Comparison of ENCODE assay signal across 21 cellular contexts in genomic region chr11:83056204-83056603, GRCh38. TPM values are rescaled to one million over a fixed set of nuclear protein-coding genes. Genes with fewer than 3 reads are reported as not detected.
DNase-seq lines count a peak whose midpoint lies in the region; ATAC-seq and TF ChIP-seq lines count a peak whose summit lies in the region.
"Had no signal": no experiment of that assay in that cellular context is flagged by ENCODE, and none has a peak within 500 bp of the region (broad histone marks: within the 10 kb centered on the region; RNA-seq: fewer than 3 reads in every experiment).

No MANE protein-coding gene starts in this region.

- H2AFZ ChIP-seq in OCI-LY3 (ENCODE audit: low read depth, low read length) = no peak overlapping the region

- no peaks in the 10 kb centered on the region for H3K27me3 Mint-ChIP-seq in activated naive CD4-positive, alpha-beta T cell treated with anti-CD3 and anti-CD28 coated beads for 36 hours (ENCODE audit: low read depth)
- no peaks in the 10 kb centered on the region for H3K27me3 Mint-ChIP-seq in activated naive CD4-positive, alpha-beta T cell treated with anti-CD3 and anti-CD28 coated beads, Interleukin-2, amount 10 ng/mL, durations not matched to agents 7 days and 5 days
- H3K27me3 Mint-ChIP-seq in chondrocyte (ENCODE audit: low read depth) = no peaks in the 10 kb centered on the region
- H3K27me3 Mint-ChIP-seq in stimulated activated naive CD8-positive, alpha-beta T cell treated with anti-CD3 and anti-CD28 coated beads, Interleukin-15, amount 100 ng/mL, for 72 hours = no peaks in the 10 kb centered on the region
- H3K27me3 Mint-ChIP-seq: brain; CD4-positive, CD25-positive, alpha-beta regulatory T cell had no signal

- 0 out of 2 replicates have a peak overlapping the region, but pooled peaks have one; percentile 2 for H3K4me3 ChIP-seq in OCI-LY3 (ENCODE audit: low read length)
- no peak overlapping the region for H3K4me3 ChIP-seq in stomach
- no peak overlapping the region for H3K4me3 ChIP-seq in brain microvascular endothelial cell (ENCODE audit: low read depth, low read length)
- H3K4me3 ChIP-seq: SJSA1 had no signal

- H3K27ac Mint-ChIP-seq in activated naive CD4-positive, alpha-beta T cell treated with anti-CD3 and anti-CD28 coated beads for 36 hours = no peak overlapping the region
- no peak overlapping the region for H3K27ac Mint-ChIP-seq in activated naive CD4-positive, alpha-beta T cell treated with anti-CD3 and anti-CD28 coated beads, Interleukin-2, amount 10 ng/mL, durations not matched to agents 7 days and 5 days
- H3K27ac Mint-ChIP-seq in chondrocyte (ENCODE audit: unreplicated experiment) = peak overlapping the region; percentile 39
- no peak overlapping the region for H3K27ac Mint-ChIP-seq in stimulated activated naive CD8-positive, alpha-beta T cell treated with anti-CD3 and anti-CD28 coated beads, Interleukin-15, amount 100 ng/mL, for 72 hours
- H3K27ac Mint-ChIP-seq: brain, H9 had no signal

- DNase-seq in activated naive CD4-positive, alpha-beta T cell treated with anti-CD3 and anti-CD28 coated beads for 36 hours = peak; percentile 30
- no peak for DNase-seq in activated naive CD4-positive, alpha-beta T cell treated with anti-CD3 and anti-CD28 coated beads, Interleukin-2, amount 10 ng/mL, durations not matched to agents 7 days and 5 days
- DNase-seq in chondrocyte (ENCODE audit: low spot score) (no peak), stomach (no peak), brain microvascular endothelial cell (no peak)
- DNase-seq in stimulated activated naive CD8-positive, alpha-beta T cell treated with anti-CD3 and anti-CD28 coated beads, Interleukin-15, amount 100 ng/mL, for 72 hours = no peak
- DNase-seq: activated CD4-positive, alpha-beta T cell treated with anti-CD3 and anti-CD28 coated beads, Interleukin-2, amount 50 U/mL, for 4 hours; CD4-positive, CD25-positive, alpha-beta regulatory T cell; cortex of kidney; GDM1; glutamatergic neuron; H9; IMR-90; NCI-H1417 treated with DMSO at 0.1 percent for 48 hours; NCI-H2107; NCI-H446 treated with DMSO at 0.1 percent for 48 hours; stimulated activated CD4-positive, alpha-beta T cell treated with anti-CD3 and anti-CD28 coated beads, Interleukin-4, amount 100 ng/mL, for 24 hours had no signal

- H3K27ac ChIP-seq in OCI-LY3 (ENCODE audit: low read length) (peak overlapping the region; percentile 68), stomach (no peak overlapping the region), brain microvascular endothelial cell (no peak overlapping the region)
- H3K27ac ChIP-seq: HL-60, SJSA1 had no signal

- H3K4me3 Mint-ChIP-seq in activated naive CD4-positive, alpha-beta T cell treated with anti-CD3 and anti-CD28 coated beads for 36 hours = no peak overlapping the region
- no peak overlapping the region for H3K4me3 Mint-ChIP-seq in activated naive CD4-positive, alpha-beta T cell treated with anti-CD3 and anti-CD28 coated beads, Interleukin-2, amount 10 ng/mL, durations not matched to agents 7 days and 5 days
- H3K4me3 Mint-ChIP-seq in chondrocyte (ENCODE audit: unreplicated experiment) = no peak overlapping the region
- no peak overlapping the region for H3K4me3 Mint-ChIP-seq in stimulated activated naive CD8-positive, alpha-beta T cell treated with anti-CD3 and anti-CD28 coated beads, Interleukin-15, amount 100 ng/mL, for 72 hours
- H3K4me3 Mint-ChIP-seq: brain, H9 had no signal

- TF ChIP-seq POLR2A in stomach (IDR thresholded peaks at IDR 0.05) = no peak

- no peak for TF ChIP-seq EP300 in stomach (IDR thresholded peaks at IDR 0.05)

- no peak for TF ChIP-seq CTCF in OCI-LY3 (IDR thresholded peaks at IDR 0.05; ENCODE audit: low read depth, low read length)
- no peak for TF ChIP-seq CTCF in chondrocyte (IDR thresholded peaks at IDR 0.05)
- TF ChIP-seq CTCF in stomach (IDR thresholded peaks at IDR 0.05) = no peak
- no peak for TF ChIP-seq CTCF in brain microvascular endothelial cell (IDR thresholded peaks at IDR 0.05; ENCODE audit: low read depth, low read length, missing control alignments)

- H3K36me3 ChIP-seq in OCI-LY3 (replicated peaks; ENCODE audit: low read depth, low read length) = peaks cover 89% of the 10 kb centered on the region
- no peaks in the 10 kb centered on the region for H3K36me3 ChIP-seq in stomach
- no peaks in the 10 kb centered on the region for H3K36me3 ChIP-seq in brain microvascular endothelial cell (replicated peaks)
- H3K36me3 ChIP-seq: SJSA1 had no signal

- H3K9me3 ChIP-seq in OCI-LY3 (ENCODE audit: insufficient read depth, low read length) = peaks cover 28% of the 10 kb centered on the region
- H3K9me3 ChIP-seq in stomach = no peaks in the 10 kb centered on the region
- H3K9me3 ChIP-seq: SJSA1 had no signal

- CTCF ChIA-PET in activated naive CD4-positive, alpha-beta T cell treated with anti-CD3 and anti-CD28 coated beads for 36 hours (lab: Charles Lee) = interaction anchor here (0.6 to 1.2 kb wide), 4 partner anchors 9 to 189 kb away, joined by 3 to 4 read pairs (median 4); no protein-coding TSS in a partner anchor
- CTCF ChIA-PET in activated naive CD4-positive, alpha-beta T cell treated with anti-CD3 and anti-CD28 coated beads, Interleukin-2, amount 10 ng/mL, durations not matched to agents 7 days and 5 days (lab: Charles Lee) = no interaction called here

- intact Hi-C loops in activated naive CD4-positive, alpha-beta T cell treated with anti-CD3 and anti-CD28 coated beads for 36 hours (cut with micrococcal nuclease) = no loop called here
- intact Hi-C loops in stomach (cut with DNase I; ENCODE audit: low total_unique reads) = no loop called here

- peaks cover 91% of the 10 kb centered on the region for H3K4me1 ChIP-seq in OCI-LY3 (ENCODE audit: low read length)
- peaks cover 15 to 57% (median 32%) of the 10 kb centered on the region in 4 donors for H3K4me1 ChIP-seq in stomach

- in situ Hi-C loops in brain microvascular endothelial cell (cut with HindIII; ENCODE audit: low pct_ligation_motif_present, low sequenced_read_pairs) = loop anchor here (25.0 kb wide), 1 partner anchor 106 kb away; the partner anchor contains the start of gene PCF11

- H3K9ac ChIP-seq in OCI-LY3 (ENCODE audit: low read length) = peak overlapping the region; percentile 34; the same call in 1 of the 2 replicates

- peak overlapping the region; percentile 60 for H3K4me2 ChIP-seq in OCI-LY3 (ENCODE audit: low read length)

- peaks cover 54% of the 10 kb centered on the region for H3K4me1 Mint-ChIP-seq in activated naive CD4-positive, alpha-beta T cell treated with anti-CD3 and anti-CD28 coated beads for 36 hours (ENCODE audit: low read depth)
- H3K4me1 Mint-ChIP-seq in activated naive CD4-positive, alpha-beta T cell treated with anti-CD3 and anti-CD28 coated beads, Interleukin-2, amount 10 ng/mL, durations not matched to agents 7 days and 5 days = peaks cover 42% of the 10 kb centered on the region
- peaks cover 72% of the 10 kb centered on the region for H3K4me1 Mint-ChIP-seq in chondrocyte (ENCODE audit: low read depth)
- H3K4me1 Mint-ChIP-seq in stimulated activated naive CD8-positive, alpha-beta T cell treated with anti-CD3 and anti-CD28 coated beads, Interleukin-15, amount 100 ng/mL, for 72 hours = peaks cover 83% of the 10 kb centered on the region

- H3K36me3 Mint-ChIP-seq in activated naive CD4-positive, alpha-beta T cell treated with anti-CD3 and anti-CD28 coated beads for 36 hours (ENCODE audit: low read depth) = peaks cover 17% of the 10 kb centered on the region
- peaks cover 31% of the 10 kb centered on the region for H3K36me3 Mint-ChIP-seq in activated naive CD4-positive, alpha-beta T cell treated with anti-CD3 and anti-CD28 coated beads, Interleukin-2, amount 10 ng/mL, durations not matched to agents 7 days and 5 days
- H3K36me3 Mint-ChIP-seq in chondrocyte (ENCODE audit: low read depth) = no peaks in the 10 kb centered on the region

- peaks cover 4% of the 10 kb centered on the region for H3K9me3 Mint-ChIP-seq in activated naive CD4-positive, alpha-beta T cell treated with anti-CD3 and anti-CD28 coated beads for 36 hours
- H3K9me3 Mint-ChIP-seq in activated naive CD4-positive, alpha-beta T cell treated with anti-CD3 and anti-CD28 coated beads, Interleukin-2, amount 10 ng/mL, durations not matched to agents 7 days and 5 days = peaks cover 11% of the 10 kb centered on the region
- no peaks in the 10 kb centered on the region for H3K9me3 Mint-ChIP-seq in chondrocyte (ENCODE audit: low read depth)
- peaks cover 5 to 18% of the 10 kb centered on the region in 2 donors for H3K9me3 Mint-ChIP-seq in stimulated activated naive CD8-positive, alpha-beta T cell treated with anti-CD3 and anti-CD28 coated beads, Interleukin-15, amount 100 ng/mL, for 72 hours
- H3K9me3 Mint-ChIP-seq: H9 had no signal

- peaks cover 71% of the 10 kb centered on the region for H4K20me1 ChIP-seq in OCI-LY3 (ENCODE audit: insufficient read depth, low read length)

- peaks cover 100% of the 10 kb centered on the region for H3K79me2 ChIP-seq in OCI-LY3 (ENCODE audit: low read length)

- peak; percentile 43 for ATAC-seq in stimulated activated naive CD8-positive, alpha-beta T cell treated with anti-CD3 and anti-CD28 coated beads, Interleukin-15, amount 100 ng/mL, for 72 hours

- H3K27me3 ChIP-seq in OCI-LY3 (ENCODE audit: low read depth, low read length) (no peaks in the 10 kb centered on the region), stomach (no peaks in the 10 kb centered on the region), brain microvascular endothelial cell (replicated peaks) (no peaks in the 10 kb centered on the region)
- H3K27me3 ChIP-seq: SJSA1 had no signal

- WGBS in stomach, 5 donors = 70 to 80% (median 77%) methylated on average over 2 of the region's 2 CpGs

RNA-seq across cellular contexts. Expression of gene RAB30, which starts 15.5 kb away (rescaled TPM):
- 10 to 100 TPM in 1 of 2 experiments, 1 to 10 TPM in 1; 8.8 to 11.1 TPM for total RNA-seq in activated naive CD4-positive, alpha-beta T cell treated with anti-CD3 and anti-CD28 coated beads for 36 hours
- total RNA-seq in chondrocyte = 52.6 to 55.2 TPM (median 54.0 TPM) in 3 replicates
- total RNA-seq in stomach = 10 to 100 TPM in 1 of 5 donors, 1 to 10 TPM in 3, under 1 TPM in 1; 0.29 to 14.0 (median 3.9) TPM
- 1 to 10 TPM; 1.5 to 5.3 (median 2.2) TPM for polyA plus RNA-seq in stomach
